11 cellular contexts compared by ENCODE assay signal in the genomic region with DNA sequence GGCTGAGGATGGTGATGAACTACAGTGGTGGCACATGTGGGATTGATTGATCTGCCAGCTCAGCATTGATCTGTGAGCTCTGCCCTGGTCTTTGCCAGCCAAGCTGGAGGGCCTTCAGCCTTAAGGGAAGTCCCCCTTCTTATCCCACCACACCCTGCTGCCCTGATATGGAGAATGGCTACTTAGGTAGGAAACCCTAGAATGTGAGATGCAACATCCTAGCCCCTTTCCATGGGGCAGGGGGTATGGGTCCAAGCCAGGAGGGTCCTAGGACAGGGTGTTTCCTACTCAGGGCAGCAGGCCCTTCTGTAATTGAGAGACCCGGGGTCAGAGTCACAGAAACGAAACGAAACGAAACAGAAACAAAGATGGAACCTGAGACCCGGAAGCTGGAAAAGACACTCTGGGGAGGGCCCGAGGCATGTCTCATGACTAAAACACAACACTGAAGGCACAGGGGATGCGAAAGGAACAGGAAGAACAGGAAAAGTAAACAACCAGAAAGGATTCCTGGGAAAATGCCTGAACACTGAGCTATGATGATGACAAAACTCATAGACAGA. TPM values are rescaled to one million over a fixed set of nuclear protein-coding genes. Genes with fewer than 3 reads are reported as not detected.
DNase-seq lines count a peak whose midpoint lies in the region; ATAC-seq and TF ChIP-seq lines count a peak whose summit lies in the region.
"Had no signal": no experiment of that assay in that cellular context is flagged by ENCODE, and none has a peak within 500 bp of the region (broad histone marks: within the 10 kb centered on the region; RNA-seq: fewer than 3 reads in every experiment).

No MANE protein-coding gene starts in this region.

- H3K9me2 ChIP-seq in OCI-LY7 (ENCODE audit: insufficient read depth, low read length): no peaks in the 10 kb centered on the region

- no peaks in the 10 kb centered on the region for H3K79me2 ChIP-seq in OCI-LY3 (ENCODE audit: low read length)
- no peaks in the 10 kb centered on the region for H3K79me2 ChIP-seq in OCI-LY7 (ENCODE audit: insufficient read depth, low read depth, low read length)

- intact Hi-C loops in OCI-LY7 (cut with micrococcal nuclease; ENCODE audit: unreplicated experiment): no loop called here

- H2AFZ ChIP-seq in OCI-LY3 (ENCODE audit: low read depth, low read length): peak overlapping the region; percentile 82
- no peak overlapping the region for H2AFZ ChIP-seq in OCI-LY7 (ENCODE audit: low read length)

- BruUV-seq in OCI-LY7 (replicated peaks; lab: Mats Ljungman, UMichigan): no TSS peak

- no peaks in the 10 kb centered on the region for H4K20me1 ChIP-seq in OCI-LY3 (ENCODE audit: insufficient read depth, low read length)
- H4K20me1 ChIP-seq in OCI-LY7 (ENCODE audit: insufficient read depth, low read length): no peaks in the 10 kb centered on the region

- CTCF ChIA-PET in OCI-LY7 (lab: Charles Lee; ENCODE audit: unreplicated experiment): interaction anchor here (0.7 kb wide), 1 partner anchor 18 kb away, joined by 3 read pairs; no protein-coding TSS in a partner anchor

- peak overlapping the region; percentile 53 for H3K4me2 ChIP-seq in OCI-LY3 (ENCODE audit: low read length)
- H3K4me2 ChIP-seq in OCI-LY7 (ENCODE audit: low read length): no peak overlapping the region

- H3K4me3 ChIP-seq in OCI-LY3 (ENCODE audit: low read length) (peak overlapping the region; percentile 63), OCI-LY7 (ENCODE audit: low read depth, low read length, poor library complexity, severe bottlenecking) (no peak overlapping the region)

- H3K27ac Mint-ChIP-seq in endothelial cell (ENCODE audit: unreplicated experiment): peak overlapping the region; percentile 70
- H3K27ac Mint-ChIP-seq in osteocyte (ENCODE audit: unreplicated experiment): peak overlapping the region; percentile 94
- no peak overlapping the region for H3K27ac Mint-ChIP-seq in mesothelial cell of epicardium
- H3K27ac Mint-ChIP-seq: activated T-helper 17 cell treated with anti-CD3 and anti-CD28 coated beads, Interleukin-2, amount 50 U/mL, for 72 hours had no signal

- H3K36me3 Mint-ChIP-seq in endothelial cell (ENCODE audit: low read depth, unreplicated experiment): peaks cover 15% of the 10 kb centered on the region
- no peaks in the 10 kb centered on the region for H3K36me3 Mint-ChIP-seq in osteocyte (ENCODE audit: unreplicated experiment)
- H3K36me3 Mint-ChIP-seq in mesothelial cell of epicardium: no peaks in the 10 kb centered on the region

- TF ChIP-seq CTCF in OCI-LY3 (IDR thresholded peaks at IDR 0.05; ENCODE audit: low read depth, low read length): no peak
- TF ChIP-seq CTCF in endothelial cell (IDR thresholded peaks at IDR 0.05; ENCODE audit: unreplicated experiment): no peak
- TF ChIP-seq CTCF in osteocyte (IDR thresholded peaks at IDR 0.05): no peak
- TF ChIP-seq CTCF in mesothelial cell of epicardium (IDR thresholded peaks at IDR 0.05; ENCODE audit: unreplicated experiment): no peak
- no peak for TF ChIP-seq CTCF in OCI-LY7 (conservative IDR thresholded peaks at IDR 0.05; ENCODE audit: low read length)

- ATAC-seq in GM19328 (IDR thresholded peaks at IDR 0.05; ENCODE audit: unreplicated experiment): no peak
- ATAC-seq in HG03432 (IDR thresholded peaks at IDR 0.05; ENCODE audit: unreplicated experiment): no peak
- ATAC-seq: activated T-helper 17 cell treated with anti-CD3 and anti-CD28 coated beads, Interleukin-2, amount 50 U/mL, for 72 hours had no signal

- H3K27ac ChIP-seq in OCI-LY3 (ENCODE audit: low read length) (no peak overlapping the region), OCI-LY7 (ENCODE audit: low read depth, low read length, poor library complexity, severe bottlenecking) (no peak overlapping the region)
- H3K27ac ChIP-seq: HL-60 had no signal

- H3K36me3 ChIP-seq in OCI-LY3 (replicated peaks; ENCODE audit: low read depth, low read length) (no peaks in the 10 kb centered on the region), OCI-LY7 (ENCODE audit: insufficient read depth, low read length) (no peaks in the 10 kb centered on the region)

- H3K4me1 ChIP-seq in OCI-LY3 (ENCODE audit: low read length) (no peaks in the 10 kb centered on the region), OCI-LY7 (ENCODE audit: insufficient read depth, low read length, poor library complexity, severe bottlenecking) (no peaks in the 10 kb centered on the region)

- H3K9me3 Mint-ChIP-seq in endothelial cell (ENCODE audit: unreplicated experiment) (no peaks in the 10 kb centered on the region), osteocyte (ENCODE audit: unreplicated experiment) (no peaks in the 10 kb centered on the region), mesothelial cell of epicardium (no peaks in the 10 kb centered on the region)
- H3K9me3 Mint-ChIP-seq: activated T-helper 17 cell treated with anti-CD3 and anti-CD28 coated beads, Interleukin-2, amount 50 U/mL, for 72 hours had no signal

- H3K27me3 ChIP-seq in OCI-LY3 (ENCODE audit: low read depth, low read length): no peaks in the 10 kb centered on the region

- H3K4me3 Mint-ChIP-seq in endothelial cell (ENCODE audit: unreplicated experiment) (no peak overlapping the region), osteocyte (ENCODE audit: unreplicated experiment) (peak overlapping the region; percentile 64), mesothelial cell of epicardium (no peak overlapping the region)
- H3K4me3 Mint-ChIP-seq: activated T-helper 17 cell treated with anti-CD3 and anti-CD28 coated beads, Interleukin-2, amount 50 U/mL, for 72 hours had no signal

- H3K9ac ChIP-seq in OCI-LY3 (ENCODE audit: low read length): no peak overlapping the region

- DNase-seq in COLO668 (lab: John Stamatoyannopoulos, UW; ENCODE audit: unreplicated experiment) (peak; percentile 26), endothelial cell (ENCODE audit: low spot score) (no peak), osteocyte (ENCODE audit: extremely low spot score, unreplicated experiment) (no peak), mesothelial cell of epicardium (ENCODE audit: low spot score in 2 of 2, unreplicated experiment in 2 of 2) (no peak), OCI-LY7 (ENCODE audit: low spot score) (no peak)
- DNase-seq: DMS79 had no signal

- H3K4me1 Mint-ChIP-seq in endothelial cell (ENCODE audit: unreplicated experiment): peaks cover 14% of the 10 kb centered on the region
- peaks cover 37% of the 10 kb centered on the region for H3K4me1 Mint-ChIP-seq in osteocyte (ENCODE audit: unreplicated experiment)
- no peaks in the 10 kb centered on the region for H3K4me1 Mint-ChIP-seq in mesothelial cell of epicardium
- H3K4me1 Mint-ChIP-seq: activated T-helper 17 cell treated with anti-CD3 and anti-CD28 coated beads, Interleukin-2, amount 50 U/mL, for 72 hours had no signal

- POLR2A ChIA-PET in OCI-LY7 (lab: Charles Lee): no interaction called here

- H3K9me3 ChIP-seq in OCI-LY3 (ENCODE audit: insufficient read depth, low read length) (no peaks in the 10 kb centered on the region), OCI-LY7 (ENCODE audit: low read length) (no peaks in the 10 kb centered on the region)

- H3K27me3 Mint-ChIP-seq in endothelial cell (ENCODE audit: unreplicated experiment): no peaks in the 10 kb centered on the region
- H3K27me3 Mint-ChIP-seq in osteocyte (ENCODE audit: unreplicated experiment): peaks cover 1% of the 10 kb centered on the region
- H3K27me3 Mint-ChIP-seq in mesothelial cell of epicardium (ENCODE audit: low read depth): peaks cover 1% of the 10 kb centered on the region

RNA-seq across cellular contexts. Expression of a gene that starts 16.9 kb away (rescaled TPM):
- total RNA-seq in endothelial cell (ENCODE audit: unreplicated experiment): 0.85 TPM
- 1.9 and 2.2 TPM in 2 replicates for total RNA-seq in osteocyte
- total RNA-seq in mesothelial cell of epicardium: 0.05 to 0.13 TPM in 2 of 3 replicates, not detected in the other
- not detected in 2 replicates for total RNA-seq in OCI-LY7 (2014; rRNA removed; shearing (Covaris generic))
- not detected in 2 replicates for total RNA-seq in OCI-LY7 (2022)
- total RNA-seq: activated T-helper 17 cell treated with anti-CD3 and anti-CD28 coated beads, Interleukin-2, amount 50 U/mL, for 72 hours had no signal

RNA-seq across cellular contexts. Expression of a gene that starts 32.0 kb away (rescaled TPM):
- not detected for total RNA-seq in endothelial cell (ENCODE audit: unreplicated experiment)
- total RNA-seq in osteocyte: not detected in 2 replicates
- not detected in 3 replicates for total RNA-seq in mesothelial cell of epicardium
- total RNA-seq in OCI-LY7 (2014; rRNA removed; shearing (Covaris generic)): not detected in 2 replicates
- not detected in 2 replicates for total RNA-seq in OCI-LY7 (2022)
- total RNA-seq: activated T-helper 17 cell treated with anti-CD3 and anti-CD28 coated beads, Interleukin-2, amount 50 U/mL, for 72 hours had no signal
